Comparison of ENCODE assay signal across 8 cellular contexts in genomic region chr6:31779908-31780307, GRCh38. TPM values are rescaled to one million over a fixed set of nuclear protein-coding genes. Genes with fewer than 3 reads are reported as not detected.
"Had no signal": no experiment of that assay in that cellular context is flagged by ENCODE, and none has a peak within 500 bp of the region (broad histone marks: within the 10 kb centered on the region; RNA-seq: fewer than 3 reads in every experiment).

No MANE protein-coding gene starts in this region.

- H3K27me3 Mint-ChIP-seq: IgD-negative memory B cell had no signal

- H2AFZ ChIP-seq: GM23248 had no signal

- H3K27ac Mint-ChIP-seq: HFFc6 had no signal

- H3K9ac ChIP-seq: GM23248 had no signal

- H3K27ac ChIP-seq: GM23248, HL-60 had no signal

- H3K4me3 Mint-ChIP-seq: HFFc6 had no signal

- ATAC-seq: HCT116, HepG2 had no signal

- DNase-seq: GM23248, GOT3, HFFc6 had no signal

- H3K4me3 ChIP-seq: GM23248, HAP-1 had no signal

- FAIRE-seq: HepG2 had no signal

- H3K9me3 Mint-ChIP-seq: HFFc6, IgD-negative memory B cell had no signal

- H3K9me3 ChIP-seq: HAP-1 had no signal

RNA-seq across cellular contexts. Expression of gene SAPCD1, which starts 17.5 kb away (rescaled TPM):
- polyA plus RNA-seq: IgD-negative memory B cell had no signal
